In the genomic region with DNA sequence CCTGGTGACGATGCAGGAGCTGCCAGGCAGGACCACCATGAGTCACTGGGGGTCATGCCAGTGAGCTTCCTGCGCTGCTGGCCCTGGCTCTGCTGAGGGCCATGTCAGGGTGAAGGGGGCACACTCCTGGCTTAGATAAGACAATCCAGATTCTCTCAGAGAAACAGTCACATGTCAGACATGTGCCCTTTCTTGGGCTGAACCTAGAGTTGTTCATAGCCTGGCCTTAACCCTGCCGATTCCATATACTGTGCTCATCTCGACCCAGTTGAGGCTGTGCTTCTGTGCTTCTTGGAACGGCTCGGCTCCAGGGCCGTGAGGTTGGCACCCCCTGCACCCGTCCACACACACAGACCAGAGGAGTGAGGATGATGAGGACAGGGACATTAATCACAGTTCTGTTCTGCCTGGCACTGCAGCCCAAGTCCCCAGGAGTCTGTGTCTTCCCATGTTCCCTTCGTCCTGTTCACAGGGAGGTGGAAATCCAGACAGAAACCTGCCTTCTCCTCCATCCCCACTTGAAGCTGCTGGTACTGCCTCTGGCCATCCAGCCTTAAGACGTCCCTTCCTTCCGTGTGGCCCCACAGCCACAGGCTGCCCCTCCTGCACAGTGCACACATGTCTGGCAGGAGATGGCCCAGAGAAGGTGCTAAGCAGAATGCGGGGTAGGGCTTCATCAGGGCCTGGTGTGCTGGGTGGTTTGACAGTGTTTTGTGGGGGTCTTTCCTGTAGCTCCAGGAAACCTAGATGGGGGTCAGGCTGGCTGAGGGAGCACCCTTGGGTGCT, we compare ENCODE assay signal across 1 cellular context.
TF ChIP-seq lines count a peak whose summit lies in the region.

No MANE protein-coding gene starts in this region.

TF ChIP-seq in A549, 52 proteins besides CTCF, POLR2A, EP300 and RAD21:
- no peak for TF ChIP-seq ESRRA (IDR thresholded peaks at IDR 0.05; ENCODE audit: borderline replicate concordance, low read length)
- TF ChIP-seq CHD4 (IDR thresholded peaks at IDR 0.05; ENCODE audit: borderline replicate concordance): no peak
- TF ChIP-seq, protein P1, sequence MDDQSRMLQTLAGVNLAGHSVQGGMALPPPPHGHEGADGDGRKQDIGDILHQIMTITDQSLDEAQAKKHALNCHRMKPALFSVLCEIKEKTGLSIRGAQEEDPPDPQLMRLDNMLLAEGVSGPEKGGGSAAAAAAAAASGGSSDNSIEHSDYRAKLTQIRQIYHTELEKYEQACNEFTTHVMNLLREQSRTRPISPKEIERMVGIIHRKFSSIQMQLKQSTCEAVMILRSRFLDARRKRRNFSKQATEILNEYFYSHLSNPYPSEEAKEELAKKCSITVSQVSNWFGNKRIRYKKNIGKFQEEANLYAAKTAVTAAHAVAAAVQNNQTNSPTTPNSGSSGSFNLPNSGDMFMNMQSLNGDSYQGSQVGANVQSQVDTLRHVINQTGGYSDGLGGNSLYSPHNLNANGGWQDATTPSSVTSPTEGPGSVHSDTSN (IDR thresholded peaks at IDR 0.05): no peak
- no peak for TF ChIP-seq FOSB (CRISPR knock-in tag; IDR thresholded peaks at IDR 0.05)
- no peak for TF ChIP-seq POLR2AphosphoS2 (conservative IDR thresholded peaks at IDR 0.05; ENCODE audit: low read length)
- no peak for TF ChIP-seq KDM1A (IDR thresholded peaks at IDR 0.05; ENCODE audit: low read depth)
- TF ChIP-seq MAZ (IDR thresholded peaks at IDR 0.05; ENCODE audit: borderline replicate concordance, low read depth, low read length): no peak
- no peak for TF ChIP-seq MAX (IDR thresholded peaks at IDR 0.05)
- TF ChIP-seq, protein P2, sequence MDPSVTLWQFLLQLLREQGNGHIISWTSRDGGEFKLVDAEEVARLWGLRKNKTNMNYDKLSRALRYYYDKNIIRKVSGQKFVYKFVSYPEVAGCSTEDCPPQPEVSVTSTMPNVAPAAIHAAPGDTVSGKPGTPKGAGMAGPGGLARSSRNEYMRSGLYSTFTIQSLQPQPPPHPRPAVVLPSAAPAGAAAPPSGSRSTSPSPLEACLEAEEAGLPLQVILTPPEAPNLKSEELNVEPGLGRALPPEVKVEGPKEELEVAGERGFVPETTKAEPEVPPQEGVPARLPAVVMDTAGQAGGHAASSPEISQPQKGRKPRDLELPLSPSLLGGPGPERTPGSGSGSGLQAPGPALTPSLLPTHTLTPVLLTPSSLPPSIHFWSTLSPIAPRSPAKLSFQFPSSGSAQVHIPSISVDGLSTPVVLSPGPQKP (IDR thresholded peaks at IDR 0.05; ENCODE audit: low read depth, low read length): no peak
- no peak for TF ChIP-seq ZC3H11A (IDR thresholded peaks at IDR 0.05)
